In genomic region chr5:6722015-6722414, GRCh38 we compare ENCODE assay signal across 1 cellular context.
TF ChIP-seq lines count a peak whose summit lies in the region.

No MANE protein-coding gene starts in this region.

TF ChIP-seq in HepG2, 621 proteins besides CTCF, POLR2A, EP300 and RAD21 (continued from another document):
- TF ChIP-seq TRAFD1 (CRISPR knock-in tag; IDR thresholded peaks at IDR 0.05; ENCODE audit: borderline replicate concordance) (no peak), HMGA1 (CRISPR knock-in tag; conservative IDR thresholded peaks at IDR 0.05) (no peak), SRSF4 (IDR thresholded peaks at IDR 0.05; ENCODE audit: low read depth, low read length, poor library complexity, severe bottlenecking) (no peak), EED (CRISPR knock-in tag; IDR thresholded peaks at IDR 0.05) (no peak), MAF1 (CRISPR knock-in tag; IDR thresholded peaks at IDR 0.05; ENCODE audit: borderline replicate concordance) (no peak), FOXC1 (CRISPR knock-in tag; IDR thresholded peaks at IDR 0.05; ENCODE audit: borderline replicate concordance) (no peak), GATAD1 (CRISPR knock-in tag; IDR thresholded peaks at IDR 0.05) (no peak)
